1 cellular context compared by ENCODE assay signal in genomic region chr7:39582536-39582935, GRCh38.
TF ChIP-seq lines count a peak whose summit lies in the region.

No MANE protein-coding gene starts in this region.

TF ChIP-seq in WTC11, 78 proteins besides CTCF, POLR2A, EP300 and RAD21 (continued from another document):
- TF ChIP-seq, protein P1, sequence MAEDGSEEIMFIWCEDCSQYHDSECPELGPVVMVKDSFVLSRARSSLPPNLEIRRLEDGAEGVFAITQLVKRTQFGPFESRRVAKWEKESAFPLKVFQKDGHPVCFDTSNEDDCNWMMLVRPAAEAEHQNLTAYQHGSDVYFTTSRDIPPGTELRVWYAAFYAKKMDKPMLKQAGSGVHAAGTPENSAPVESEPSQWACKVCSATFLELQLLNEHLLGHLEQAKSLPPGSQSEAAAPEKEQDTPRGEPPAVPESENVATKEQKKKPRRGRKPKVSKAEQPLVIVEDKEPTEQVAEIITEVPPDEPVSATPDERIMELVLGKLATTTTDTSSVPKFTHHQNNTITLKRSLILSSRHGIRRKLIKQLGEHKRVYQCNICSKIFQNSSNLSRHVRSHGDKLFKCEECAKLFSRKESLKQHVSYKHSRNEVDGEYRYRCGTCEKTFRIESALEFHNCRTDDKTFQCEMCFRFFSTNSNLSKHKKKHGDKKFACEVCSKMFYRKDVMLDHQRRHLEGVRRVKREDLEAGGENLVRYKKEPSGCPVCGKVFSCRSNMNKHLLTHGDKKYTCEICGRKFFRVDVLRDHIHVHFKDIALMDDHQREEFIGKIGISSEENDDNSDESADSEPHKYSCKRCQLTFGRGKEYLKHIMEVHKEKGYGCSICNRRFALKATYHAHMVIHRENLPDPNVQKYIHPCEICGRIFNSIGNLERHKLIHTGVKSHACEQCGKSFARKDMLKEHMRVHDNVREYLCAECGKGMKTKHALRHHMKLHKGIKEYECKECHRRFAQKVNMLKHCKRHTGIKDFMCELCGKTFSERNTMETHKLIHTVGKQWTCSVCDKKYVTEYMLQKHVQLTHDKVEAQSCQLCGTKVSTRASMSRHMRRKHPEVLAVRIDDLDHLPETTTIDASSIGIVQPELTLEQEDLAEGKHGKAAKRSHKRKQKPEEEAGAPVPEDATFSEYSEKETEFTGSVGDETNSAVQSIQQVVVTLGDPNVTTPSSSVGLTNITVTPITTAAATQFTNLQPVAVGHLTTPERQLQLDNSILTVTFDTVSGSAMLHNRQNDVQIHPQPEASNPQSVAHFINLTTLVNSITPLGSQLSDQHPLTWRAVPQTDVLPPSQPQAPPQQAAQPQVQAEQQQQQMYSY (CRISPR knock-in tag; IDR thresholded peaks at IDR 0.05), result no peak
- no peak for TF ChIP-seq EMX1 (CRISPR knock-in tag; IDR thresholded peaks at IDR 0.05)
- no peak for TF ChIP-seq ZNF416 (CRISPR knock-in tag; IDR thresholded peaks at IDR 0.05)
- TF ChIP-seq ARID4B (CRISPR knock-in tag; IDR thresholded peaks at IDR 0.05; ENCODE audit: borderline replicate concordance), result no peak
- TF ChIP-seq ATF1 (CRISPR knock-in tag; IDR thresholded peaks at IDR 0.05), result no peak
- TF ChIP-seq ZNF317 (CRISPR knock-in tag; IDR thresholded peaks at IDR 0.05; ENCODE audit: borderline replicate concordance, low read depth), result no peak
- TF ChIP-seq ATF3 (CRISPR knock-in tag; conservative IDR thresholded peaks at IDR 0.05), result no peak
- no peak for TF ChIP-seq RELA (CRISPR knock-in tag; IDR thresholded peaks at IDR 0.05; ENCODE audit: borderline replicate concordance)
- TF ChIP-seq, protein P2, sequence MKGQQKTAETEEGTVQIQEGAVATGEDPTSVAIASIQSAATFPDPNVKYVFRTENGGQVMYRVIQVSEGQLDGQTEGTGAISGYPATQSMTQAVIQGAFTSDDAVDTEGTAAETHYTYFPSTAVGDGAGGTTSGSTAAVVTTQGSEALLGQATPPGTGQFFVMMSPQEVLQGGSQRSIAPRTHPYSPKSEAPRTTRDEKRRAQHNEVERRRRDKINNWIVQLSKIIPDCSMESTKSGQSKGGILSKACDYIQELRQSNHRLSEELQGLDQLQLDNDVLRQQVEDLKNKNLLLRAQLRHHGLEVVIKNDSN (CRISPR knock-in tag; IDR thresholded peaks at IDR 0.05), result no peak
- TF ChIP-seq ZNF671 (CRISPR knock-in tag; IDR thresholded peaks at IDR 0.05), result no peak
- TF ChIP-seq ATF6 (CRISPR knock-in tag; IDR thresholded peaks at IDR 0.05), result no peak
- no peak for TF ChIP-seq SMAD3 (CRISPR knock-in tag; IDR thresholded peaks at IDR 0.05; ENCODE audit: borderline replicate concordance)
- no peak for TF ChIP-seq TEAD4 (CRISPR knock-in tag; IDR thresholded peaks at IDR 0.05)
- no peak for TF ChIP-seq NR3C1 (CRISPR knock-in tag; conservative IDR thresholded peaks at IDR 0.05; ENCODE audit: low read depth)
